8 cellular contexts compared by ENCODE assay signal in genomic region chr1:234230414-234230862, GRCh38.
DNase-seq lines count a peak whose midpoint lies in the region; ATAC-seq and TF ChIP-seq lines count a peak whose summit lies in the region.
"Had no signal": no experiment of that assay in that cellular context is flagged by ENCODE, and none has a peak within 500 bp of the region (broad histone marks: within the 10 kb centered on the region; RNA-seq: fewer than 3 reads in every experiment).

No MANE protein-coding gene starts in this region.

- peak; percentile 71 for DNase-seq in NCI-H774 (lab: John Stamatoyannopoulos, UW)
- no peak for DNase-seq in neural crest cell (ENCODE audit: low read depth, low spot score)
- no peak for DNase-seq in COLO829 (ENCODE audit: low spot score)
- DNase-seq in mucosa of gallbladder (ENCODE audit: low spot score), result no peak
- no peak for DNase-seq in NCI-H2171 (lab: John Stamatoyannopoulos, UW)
- DNase-seq: central memory CD4-positive, alpha-beta T cell had no signal

- no peaks in the 10 kb centered on the region for H3K27me3 Mint-ChIP-seq in neural crest cell (ENCODE audit: low read depth)

- H3K4me1 Mint-ChIP-seq in neural crest cell, result peaks cover 64% of the 10 kb centered on the region

- H3K9me3 Mint-ChIP-seq in neural crest cell, result peaks cover 7% of the 10 kb centered on the region

- peak overlapping the region; percentile 13 for H3K4me3 Mint-ChIP-seq in neural crest cell

- peak; percentile 81 for ATAC-seq in GM18909 (IDR thresholded peaks at IDR 0.05; ENCODE audit: poor library complexity, unreplicated experiment)
- ATAC-seq in HG02938 (IDR thresholded peaks at IDR 0.05; ENCODE audit: unreplicated experiment), result peak; percentile 48

- H3K27ac Mint-ChIP-seq in neural crest cell (ENCODE audit: unreplicated experiment), result peak overlapping the region; percentile 54

- H3K36me3 Mint-ChIP-seq in neural crest cell (ENCODE audit: low read depth), result no peaks in the 10 kb centered on the region

- TF ChIP-seq CTCF in neural crest cell (conservative IDR thresholded peaks at IDR 0.05), result no peak
